In the genomic region with DNA sequence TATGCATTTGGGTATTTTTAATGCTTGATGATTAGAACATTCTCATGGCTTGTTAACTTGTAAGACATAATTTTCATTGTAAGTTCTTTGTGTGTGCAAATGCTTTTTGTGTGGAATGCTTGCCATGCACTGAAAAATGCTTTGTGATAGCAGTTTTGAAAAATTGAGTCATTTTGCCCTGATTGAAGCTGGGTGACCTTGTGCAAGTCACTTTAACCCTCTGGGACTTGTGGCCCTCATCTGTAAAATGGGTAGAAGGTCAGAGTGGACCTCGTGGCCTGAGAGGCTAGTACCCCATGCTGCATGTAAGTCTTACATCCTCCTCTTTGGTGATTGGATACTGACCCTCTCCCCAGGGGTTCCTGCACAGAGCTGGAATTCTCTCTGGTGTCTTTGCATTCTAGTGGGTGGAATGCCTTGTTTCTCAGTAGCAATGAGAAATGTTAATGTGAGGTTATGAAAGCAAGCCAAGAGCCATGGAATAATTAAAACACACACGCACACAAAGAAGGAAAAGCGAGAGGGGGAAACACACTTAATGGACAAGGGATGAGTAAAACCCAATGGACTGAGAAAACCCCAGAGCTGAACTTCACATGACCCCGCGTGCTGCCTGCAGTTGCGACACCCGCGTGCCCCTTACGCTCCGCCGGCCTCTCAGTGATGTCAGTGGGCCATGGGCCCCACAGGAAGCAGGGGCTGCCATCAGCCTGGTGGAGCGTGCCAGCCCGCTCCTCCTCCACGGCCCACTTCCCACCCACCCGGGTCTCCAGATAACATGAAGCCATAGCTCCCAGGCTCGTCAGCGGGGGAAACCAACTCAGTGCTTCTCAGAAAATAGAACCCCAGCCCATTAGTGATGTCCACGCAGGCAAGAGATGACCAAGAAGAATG, we compare ENCODE assay signal across 8 cellular contexts. TPM values are rescaled to one million over a fixed set of nuclear protein-coding genes. Genes with fewer than 3 reads are reported as not detected.
DNase-seq lines count a peak whose midpoint lies in the region; ATAC-seq and TF ChIP-seq lines count a peak whose summit lies in the region.

No MANE protein-coding gene starts in this region.

- H3K36me3 ChIP-seq in MG63 (peaks cover 79% of the 10 kb centered on the region), muscle layer of duodenum (ENCODE audit: control insufficient read depth in 1 of 2, insufficient read depth in 2 of 2, low read length in 2 of 2) (no peaks in the 10 kb centered on the region)

- peak; percentile 78 for ATAC-seq in GM19468 (IDR thresholded peaks at IDR 0.05; ENCODE audit: extremely low read depth, unreplicated experiment)

- H3K4me3 ChIP-seq in MG63 (no peak overlapping the region), choroid plexus epithelial cell (ENCODE audit: low read depth, low read length) (no peak overlapping the region), muscle layer of duodenum (ENCODE audit: low read depth in 1 of 2, low read length in 2 of 2) (no peak overlapping the region)

- H3K27ac ChIP-seq in muscle layer of duodenum (ENCODE audit: low read length), result peak overlapping the region; percentile 50

- H3K4me1 ChIP-seq in muscle layer of duodenum (ENCODE audit: control insufficient read depth in 1 of 2, insufficient read depth in 2 of 2, low read length in 2 of 2), result peaks cover 38 to 51% of the 10 kb centered on the region in 2 donors

- DNase-seq in AG20443 (ENCODE audit: low spot score), result peak; percentile 77
- peak; percentile 55 for DNase-seq in MG63
- DNase-seq in choroid plexus epithelial cell (ENCODE audit: low read depth), result peak; percentile 97
- no peak for DNase-seq in HPDE6-E6E7 (ENCODE audit: extremely low spot score)
- no peak for DNase-seq in DMS 273 treated with DMSO at 0.1 percent for 48 hours (lab: John Stamatoyannopoulos, UW)
- DNase-seq in NCI-H2196 (lab: John Stamatoyannopoulos, UW; ENCODE audit: unreplicated experiment), result no peak

- H3K9me3 ChIP-seq in MG63 (peaks cover 11% of the 10 kb centered on the region), muscle layer of duodenum (ENCODE audit: control insufficient read depth in 1 of 2, low read length in 2 of 2) (no peaks in the 10 kb centered on the region)

- no peak for TF ChIP-seq CTCF in choroid plexus epithelial cell (conservative IDR thresholded peaks at IDR 0.05; ENCODE audit: low read depth, low read length)

- H3K27me3 ChIP-seq in MG63 (no peaks in the 10 kb centered on the region), muscle layer of duodenum (ENCODE audit: low read depth, low read length) (no peaks in the 10 kb centered on the region)

RNA-seq across cellular contexts. Expression of gene SMAD3, which starts 44.0 kb away (rescaled TPM):
- total RNA-seq in MG63 (2014; rRNA removed; shearing (Covaris generic); ENCODE audit: low replicate concordance), result 32.9 and 38.2 TPM in 2 replicates

Comparison
In these comparisons a context has a peak if more than half of its experiments do, and no peak if none do; other contexts are left out.
1. DNase-seq: peak in AG20443 (single experiment), MG63 (single experiment) and choroid plexus epithelial cell (single experiment); none in HPDE6-E6E7 (single experiment), DMS 273 treated with DMSO at 0.1 percent for 48 hours (single experiment) and NCI-H2196 (single experiment).